In the genomic region with DNA sequence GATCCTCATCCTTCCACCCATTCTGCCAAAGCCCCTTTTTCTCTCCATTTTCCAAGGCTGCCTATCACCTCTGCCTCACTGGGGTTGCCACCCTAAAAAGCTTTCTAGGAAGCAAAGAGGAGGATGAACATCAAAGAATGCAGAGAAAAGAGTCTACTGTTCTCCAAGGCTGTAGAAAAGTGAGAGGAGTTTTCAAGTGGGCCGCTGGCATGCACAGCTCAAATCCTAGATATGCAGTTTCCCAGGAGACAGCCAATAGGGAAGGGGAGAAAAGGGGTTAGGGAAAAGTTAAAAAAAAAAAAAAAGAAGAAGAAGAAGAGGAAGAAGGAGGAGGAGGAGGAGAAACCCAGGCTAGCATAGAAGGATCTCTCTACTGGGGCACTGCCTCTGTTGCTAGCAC, we compare ENCODE assay signal across 11 cellular contexts. TPM values are rescaled to one million over a fixed set of nuclear protein-coding genes. Genes with fewer than 3 reads are reported as not detected.
A peak's percentile ranks its signal among the peaks of the same experiment; 100 is the strongest.
DNase-seq lines count a peak whose midpoint lies in the region; ATAC-seq and TF ChIP-seq lines count a peak whose summit lies in the region.
"Had no signal": no experiment of that assay in that cellular context is flagged by ENCODE, and none has a peak within 500 bp of the region (broad histone marks: within the 10 kb centered on the region; RNA-seq: fewer than 3 reads in every experiment).

No MANE protein-coding gene starts in this region.

- H3K4me3 ChIP-seq in mucosa of rectum (ENCODE audit: low read length in 2 of 2), result peak overlapping the region; percentile 56 to 74
- H3K4me3 ChIP-seq in vagina, result peak overlapping the region; percentile 19 to 35
- H3K4me3 ChIP-seq: mucosa of descending colon, SK-N-MC had no signal

- CTCF ChIA-PET in activated CD8-positive, alpha-beta T cell treated with anti-CD3 and anti-CD28 coated beads for 36 hours (lab: Charles Lee), result interaction anchor here (0.8 to 9.3 kb wide), 9 partner anchors 9 to 219 kb away, joined by 3 to 87 read pairs (median 9); a partner anchor contains a TSS

- no peak for DNase-seq in stimulated activated naive CD8-positive, alpha-beta T cell treated with anti-CD3 and anti-CD28 coated beads, Interleukin-15, Interleukin-2, amounts not matched to agents 100 U/mL and 50 U/mL, for 24 hours
- DNase-seq in activated CD8-positive, alpha-beta T cell treated with anti-CD3 and anti-CD28 coated beads for 36 hours, result no peak
- no peak for DNase-seq in vagina (ENCODE audit: extremely low spot score in 2 of 2)
- DNase-seq in glomerular visceral epithelial cell (ENCODE audit: extremely low spot score), result no peak
- no peak for DNase-seq in AG08396 (ENCODE audit: low spot score)
- DNase-seq: NCI-H345 had no signal

- H3K4me3 Mint-ChIP-seq in stimulated activated naive CD8-positive, alpha-beta T cell treated with anti-CD3 and anti-CD28 coated beads, Interleukin-15, Interleukin-2, amounts not matched to agents 100 ng/mL and 50 ng/mL, for 24 hours, result peak overlapping the region; percentile 100
- H3K4me3 Mint-ChIP-seq in activated CD8-positive, alpha-beta T cell treated with anti-CD3 and anti-CD28 coated beads for 36 hours, result peak overlapping the region; percentile 90

- ATAC-seq in stimulated activated naive CD8-positive, alpha-beta T cell treated with anti-CD3 and anti-CD28 coated beads, Interleukin-15, Interleukin-2, amounts not matched to agents 100 U/mL and 50 U/mL, for 24 hours, result no peak
- no peak for ATAC-seq in activated CD8-positive, alpha-beta T cell treated with anti-CD3 and anti-CD28 coated beads for 36 hours
- no peak for ATAC-seq in HG02642 (IDR thresholded peaks at IDR 0.05; ENCODE audit: poor library complexity, unreplicated experiment)

- H3K9me3 ChIP-seq in mucosa of rectum (ENCODE audit: control insufficient read depth in 2 of 2, low read length in 2 of 2) (no peaks in the 10 kb centered on the region), vagina (no peaks in the 10 kb centered on the region)
- H3K9me3 ChIP-seq: mucosa of descending colon had no signal

- peaks cover 50% of the 10 kb centered on the region for H3K36me3 Mint-ChIP-seq in stimulated activated naive CD8-positive, alpha-beta T cell treated with anti-CD3 and anti-CD28 coated beads, Interleukin-15, Interleukin-2, amounts not matched to agents 100 ng/mL and 50 ng/mL, for 24 hours (ENCODE audit: low read depth)
- peaks cover 46% of the 10 kb centered on the region for H3K36me3 Mint-ChIP-seq in activated CD8-positive, alpha-beta T cell treated with anti-CD3 and anti-CD28 coated beads for 36 hours (ENCODE audit: low read depth)

- peaks cover 77% of the 10 kb centered on the region for H3K4me1 Mint-ChIP-seq in stimulated activated naive CD8-positive, alpha-beta T cell treated with anti-CD3 and anti-CD28 coated beads, Interleukin-15, Interleukin-2, amounts not matched to agents 100 ng/mL and 50 ng/mL, for 24 hours (ENCODE audit: low read depth)
- H3K4me1 Mint-ChIP-seq in activated CD8-positive, alpha-beta T cell treated with anti-CD3 and anti-CD28 coated beads for 36 hours (ENCODE audit: low read depth), result peaks cover 64% of the 10 kb centered on the region

- no peak for TF ChIP-seq CTCF in activated CD8-positive, alpha-beta T cell treated with anti-CD3 and anti-CD28 coated beads for 36 hours (IDR thresholded peaks at IDR 0.05)
- TF ChIP-seq CTCF in vagina (IDR thresholded peaks at IDR 0.05), result no peak

- H3K27ac ChIP-seq in mucosa of rectum (ENCODE audit: low read depth in 2 of 2, low read length in 2 of 2) (no peak overlapping the region), vagina (peak overlapping the region; percentile 63)
- H3K27ac ChIP-seq: SK-N-MC had no signal

- peak overlapping the region; percentile 31 to 63 for H3K9ac ChIP-seq in mucosa of rectum (ENCODE audit: low read depth in 1 of 2, low read length in 2 of 2)

- no peak for TF ChIP-seq POLR2A in vagina (IDR thresholded peaks at IDR 0.05)

- H3K36me3 ChIP-seq in mucosa of rectum (ENCODE audit: control insufficient read depth in 2 of 2, insufficient read depth in 2 of 2, low read length in 2 of 2) (no peaks in the 10 kb centered on the region), vagina (no peaks in the 10 kb centered on the region)

- H3K27ac Mint-ChIP-seq in stimulated activated naive CD8-positive, alpha-beta T cell treated with anti-CD3 and anti-CD28 coated beads, Interleukin-15, Interleukin-2, amounts not matched to agents 100 ng/mL and 50 ng/mL, for 24 hours, result peak overlapping the region; percentile 99
- H3K27ac Mint-ChIP-seq in activated CD8-positive, alpha-beta T cell treated with anti-CD3 and anti-CD28 coated beads for 36 hours, result peak overlapping the region; percentile 98

- POLR2A ChIA-PET in activated CD8-positive, alpha-beta T cell treated with anti-CD3 and anti-CD28 coated beads for 36 hours (lab: Charles Lee), result interaction anchor here (0.6 to 12.4 kb wide), 17 partner anchors 9 to 264 kb away, joined by 3 to 117 read pairs (median 5); no protein-coding TSS in a partner anchor

- no peaks in the 10 kb centered on the region for H3K27me3 ChIP-seq in mucosa of rectum (ENCODE audit: control insufficient read depth in 2 of 2, insufficient read depth in 2 of 2, low read length in 2 of 2)
- no peaks in the 10 kb centered on the region for H3K27me3 ChIP-seq in vagina

- peaks cover 3% of the 10 kb centered on the region for H3K9me3 Mint-ChIP-seq in stimulated activated naive CD8-positive, alpha-beta T cell treated with anti-CD3 and anti-CD28 coated beads, Interleukin-15, Interleukin-2, amounts not matched to agents 100 ng/mL and 50 ng/mL, for 24 hours
- H3K9me3 Mint-ChIP-seq in activated CD8-positive, alpha-beta T cell treated with anti-CD3 and anti-CD28 coated beads for 36 hours, result no peaks in the 10 kb centered on the region

- H3K27me3 Mint-ChIP-seq in stimulated activated naive CD8-positive, alpha-beta T cell treated with anti-CD3 and anti-CD28 coated beads, Interleukin-15, Interleukin-2, amounts not matched to agents 100 ng/mL and 50 ng/mL, for 24 hours, result no peaks in the 10 kb centered on the region
- H3K27me3 Mint-ChIP-seq in activated CD8-positive, alpha-beta T cell treated with anti-CD3 and anti-CD28 coated beads for 36 hours, result no peaks in the 10 kb centered on the region

- intact Hi-C loops in activated CD8-positive, alpha-beta T cell treated with anti-CD3 and anti-CD28 coated beads for 36 hours (cut with micrococcal nuclease), result loop anchor here (1.0 to 2.0 kb wide), 2 partner anchors 20 to 38 kb away; no protein-coding TSS in a partner anchor
- intact Hi-C loops in vagina (cut with DNase I), result no loop called here

- no peaks in the 10 kb centered on the region for H3K4me1 ChIP-seq in mucosa of rectum (ENCODE audit: control insufficient read depth in 2 of 2, insufficient read depth in 2 of 2, low read length in 2 of 2)
- peaks cover 5% of the 10 kb centered on the region for H3K4me1 ChIP-seq in vagina

RNA-seq across cellular contexts. Expression of a gene that starts 0.7 kb away (rescaled TPM):
- 10 to 100 TPM; 46.4 to 47.0 TPM for total RNA-seq in activated CD8-positive, alpha-beta T cell treated with anti-CD3 and anti-CD28 coated beads for 36 hours
- total RNA-seq in vagina, result 12.0 TPM

RNA-seq across cellular contexts. Expression of a gene that starts 55.5 kb away (rescaled TPM):
- 1 to 10 TPM in 1 of 2 experiments, under 1 TPM in 1; 0.50 to 4.4 TPM for total RNA-seq in activated CD8-positive, alpha-beta T cell treated with anti-CD3 and anti-CD28 coated beads for 36 hours
- total RNA-seq in vagina, result 3.7 TPM
